15 cellular contexts compared by ENCODE assay signal in the genomic region with DNA sequence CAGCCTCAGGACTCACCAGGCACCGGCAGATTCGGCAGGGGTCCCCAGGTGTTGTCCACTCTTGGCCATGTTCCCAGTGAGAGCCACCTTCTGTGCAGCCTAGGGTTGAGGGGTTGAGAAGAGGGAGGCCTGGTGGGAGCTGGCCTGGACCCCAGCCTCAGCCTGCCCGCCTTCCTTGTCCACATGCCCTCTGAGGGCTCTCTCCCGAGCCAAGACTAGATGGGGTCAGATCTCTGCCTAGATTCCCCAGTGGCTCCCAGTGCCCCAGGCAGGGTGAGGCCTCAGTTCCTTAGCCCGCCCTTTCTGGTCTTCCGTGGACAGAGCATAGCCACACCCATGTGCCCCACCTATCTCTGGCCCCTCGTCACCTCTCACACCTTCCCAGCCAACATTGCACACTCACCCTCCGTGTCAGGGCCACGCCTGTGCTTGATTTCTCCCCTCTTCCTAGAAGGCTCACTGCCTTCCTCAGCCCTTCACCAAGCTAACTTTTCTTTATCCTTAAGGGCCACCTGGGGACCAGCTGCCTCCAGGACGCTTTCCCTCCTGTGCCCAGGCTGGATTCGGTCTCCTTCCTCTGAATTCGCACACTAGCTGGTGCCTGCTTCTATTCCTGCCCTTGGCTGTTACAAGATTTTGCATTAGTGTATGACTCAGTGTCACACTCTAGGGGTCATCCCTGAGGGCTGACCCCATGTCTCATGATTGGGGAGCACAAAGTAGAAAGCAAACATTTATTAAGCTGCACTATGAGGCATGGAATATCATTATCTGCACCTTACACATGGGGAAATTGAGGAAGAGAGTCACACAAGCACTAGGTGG. TPM values are rescaled to one million over a fixed set of nuclear protein-coding genes. Genes with fewer than 3 reads are reported as not detected.
DNase-seq lines count a peak whose midpoint lies in the region; ATAC-seq and TF ChIP-seq lines count a peak whose summit lies in the region.
"Had no signal": no experiment of that assay in that cellular context is flagged by ENCODE, and none has a peak within 500 bp of the region (broad histone marks: within the 10 kb centered on the region; RNA-seq: fewer than 3 reads in every experiment).

No MANE protein-coding gene starts in this region.

- peaks cover under 1 to 5% (median 4%) of the 10 kb centered on the region in 3 donors for H3K27me3 Mint-ChIP-seq in CD14-positive monocyte (ENCODE audit: low read depth in 3 of 3)

- H3K79me1 ChIP-seq in IMR-90 (ENCODE audit: low read depth in 1 of 2, low read length in 2 of 2): no peaks in the 10 kb centered on the region

- H3K56ac ChIP-seq in IMR-90 (ENCODE audit: extremely low read depth, insufficient read depth, low read length): no peak overlapping the region

- peak; percentile 36 for DNase-seq in CD14-positive monocyte (ENCODE audit: low spot score)
- DNase-seq in IMR-90: peak; percentile 8
- peak; percentile 68 for DNase-seq in choroid plexus epithelial cell (ENCODE audit: low read depth)
- peak; percentile 53 to 60 (median 54) for DNase-seq in mucosa of descending colon
- DNase-seq in A673 (ENCODE audit: low spot score): no peak
- no peak for DNase-seq in NCI-H2171 treated with DMSO at 0.1 percent for 48 hours (lab: John Stamatoyannopoulos, UW)
- no peak for DNase-seq in hepatocyte (ENCODE audit: low spot score)
- DNase-seq in NCI-H2196 (lab: John Stamatoyannopoulos, UW; ENCODE audit: unreplicated experiment): no peak
- DNase-seq: activated naive CD8-positive, alpha-beta T cell treated with anti-CD3 and anti-CD28 coated beads, Interleukin-2, amount 50 U/mL, for 24 hours; BE2C; NCI-H1105; SHP77; stimulated activated CD4-positive, alpha-beta T cell treated with anti-CD3 and anti-CD28 coated beads, Interleukin-2, amount 100 ng/mL, for 48 hours; stimulated activated naive B cell treated with anti-CD40 and anti-IgM and Interleukin-4, amounts not matched to agents 10 μg/mL and 1 μg/mL and 100 μg/mL, for 72 hours had no signal

- dilution Hi-C loops in IMR-90 (cut with HindIII; ENCODE audit: low sequenced_read_pairs, unreplicated experiment): no loop called here

- no peak overlapping the region for H4K8ac ChIP-seq in IMR-90 (ENCODE audit: low read depth in 2 of 2, low read length in 2 of 2)

- CTCF ChIA-PET in IMR-90 (lab: Yijun Ruan, JAX): interaction anchor here (1.0 kb wide), 1 partner anchor 189 kb away, joined by 3 read pairs; no protein-coding TSS in a partner anchor
- CTCF ChIA-PET in A673 (lab: Charles Lee): interaction anchor here (0.6 kb wide), 1 partner anchor 859 kb away, joined by 9 read pairs; no protein-coding TSS in a partner anchor

- no peaks in the 10 kb centered on the region for H3K9me1 ChIP-seq in IMR-90 (ENCODE audit: insufficient read depth, low read length)

- no peak overlapping the region for H3K9ac ChIP-seq in IMR-90 (ENCODE audit: low read depth, low read length)

- no peaks in the 10 kb centered on the region for H3K9me2 ChIP-seq in hepatocyte (replicated peaks; ENCODE audit: insufficient read depth)

- H2BK120ac ChIP-seq in IMR-90 (ENCODE audit: low read depth, low read length): no peak overlapping the region

- BruUV-seq in IMR-90 (replicated peaks; lab: Mats Ljungman, UMichigan): no TSS peak
- no TSS peak for BruUV-seq in A673 (replicated peaks; lab: Mats Ljungman, UMichigan)

- peaks cover 0 to 1% of the 10 kb centered on the region in 2 donors for H3K36me3 Mint-ChIP-seq in CD14-positive monocyte

- ATAC-seq in IMR-90 (ENCODE audit: low read depth) (peak; percentile 24; the same call in 1 of the 2 replicates), mucosa of descending colon (peak; percentile 86)
- ATAC-seq: activated naive CD8-positive, alpha-beta T cell treated with anti-CD3 and anti-CD28 coated beads, Interleukin-2, amount 50 U/mL, for 24 hours; stimulated activated naive B cell treated with anti-CD40 and anti-IgM and Interleukin-4, amounts not matched to agents 10 μg/mL and 1 μg/mL and 100 μg/mL, for 72 hours had no signal

- H3K36me3 ChIP-seq in IMR-90 (ENCODE audit: control insufficient read depth, insufficient read depth, low read length) (no peaks in the 10 kb centered on the region), mucosa of descending colon (ENCODE audit: low read depth) (no peaks in the 10 kb centered on the region), A673 (ENCODE audit: insufficient read depth, low read length, poor library complexity, severe bottlenecking) (no peaks in the 10 kb centered on the region), hepatocyte (replicated peaks; ENCODE audit: insufficient read depth, low read depth) (no peaks in the 10 kb centered on the region)
- H3K36me3 ChIP-seq: BE2C had no signal

- H3K27me3 ChIP-seq in IMR-90 (ENCODE audit: control insufficient read depth, insufficient read depth, low read length): peaks cover 20% of the 10 kb centered on the region
- no peaks in the 10 kb centered on the region for H3K27me3 ChIP-seq in A673 (replicated peaks; ENCODE audit: insufficient read depth, low read depth, low read length, poor library complexity)
- no peaks in the 10 kb centered on the region for H3K27me3 ChIP-seq in hepatocyte
- H3K27me3 ChIP-seq: BE2C had no signal

- H4K20me1 ChIP-seq in IMR-90 (ENCODE audit: insufficient read depth, low read length): no peaks in the 10 kb centered on the region
- no peaks in the 10 kb centered on the region for H4K20me1 ChIP-seq in hepatocyte (ENCODE audit: insufficient read depth, poor library complexity, severe bottlenecking)

- intact Hi-C loops in CD14-positive monocyte (cut with micrococcal nuclease) (loop anchor here in 1 of 2 donors (10.0 kb wide), 1 partner anchor 192 kb away; no protein-coding TSS in a partner anchor), IMR-90 (cut with micrococcal nuclease) (no loop called here), mucosa of descending colon (cut with DNase I, micrococcal nuclease) (loop anchor here (5.0 to 10.0 kb wide), 2 partner anchors 189 to 192 kb away; no protein-coding TSS in a partner anchor), A673 (cut with micrococcal nuclease; ENCODE audit: unreplicated experiment) (no loop called here)

- TF ChIP-seq POLR2A in IMR-90 (IDR thresholded peaks at IDR 0.05; ENCODE audit: low read depth, low read length): no peak

- H4K91ac ChIP-seq in IMR-90 (ENCODE audit: insufficient read depth, low read depth, low read length): no peak overlapping the region

- WGBS in IMR-90 (ENCODE audit: extremely low coverage in 2 of 2, insufficient read length in 1 of 2), 2 experiments: 73% methylated on average over 8 of the region's 12 CpGs; no CpG with 5 or more reads in 1 of the 2 experiments
- 80% methylated on average over 12 of the region's 12 CpGs for WGBS in hepatocyte (ENCODE audit: low lambda C conversion rate, missing lambda C conversion rate)

- H3K79me2 ChIP-seq in hepatocyte: no peaks in the 10 kb centered on the region

- H2BK5ac ChIP-seq in IMR-90 (ENCODE audit: low read depth, low read length, poor library complexity, severe bottlenecking): no peak overlapping the region

- H3K9me3 Mint-ChIP-seq in CD14-positive monocyte: peaks cover 0 to 13% (median 4%) of the 10 kb centered on the region in 7 donors

- H2AFZ ChIP-seq in IMR-90 (replicated peaks; ENCODE audit: low read length, poor library complexity): peak overlapping the region; percentile 0
- H2AFZ ChIP-seq in hepatocyte: no peak overlapping the region

- H3K9me3 ChIP-seq in IMR-90 (ENCODE audit: control insufficient read depth, insufficient read depth, low read length) (peaks cover 2% of the 10 kb centered on the region; the same call in 1 of the 2 replicates), mucosa of descending colon (no peaks in the 10 kb centered on the region), A673 (ENCODE audit: low read depth, low read length, poor library complexity, severe bottlenecking) (peaks cover 6% of the 10 kb centered on the region), hepatocyte (ENCODE audit: low read depth) (no peaks in the 10 kb centered on the region)
- H3K9me3 ChIP-seq: BE2C had no signal

- H3K4me2 ChIP-seq in IMR-90 (ENCODE audit: low read depth, low read length) (no peak overlapping the region), hepatocyte (no peak overlapping the region)

- H3K23ac ChIP-seq in IMR-90 (ENCODE audit: low read depth, low read length): no peak overlapping the region

- H2BK15ac ChIP-seq in IMR-90 (ENCODE audit: low read depth, low read length): no peak overlapping the region

- no peak overlapping the region for H2BK20ac ChIP-seq in IMR-90 (ENCODE audit: low read depth, low read length)

- peaks cover 10% of the 10 kb centered on the region for H3K4me1 Mint-ChIP-seq in CD14-positive monocyte
- H3K4me1 Mint-ChIP-seq: activated naive CD8-positive, alpha-beta T cell treated with anti-CD3 and anti-CD28 coated beads, Interleukin-2, amount 50 U/mL, for 24 hours had no signal

- no peak overlapping the region for H3K4me3 Mint-ChIP-seq in CD14-positive monocyte
- H3K4me3 Mint-ChIP-seq: activated naive CD8-positive, alpha-beta T cell treated with anti-CD3 and anti-CD28 coated beads, Interleukin-2, amount 50 U/mL, for 24 hours; stimulated activated naive B cell treated with anti-CD40 and anti-IgM and Interleukin-4, amounts not matched to agents 10 μg/mL and 1 μg/mL and 100 μg/mL, for 72 hours had no signal

- H3K27ac ChIP-seq in IMR-90 (ENCODE audit: insufficient read depth, low read length) (no peak overlapping the region), A673 (ENCODE audit: low read depth, low read length, poor library complexity, severe bottlenecking) (no peak overlapping the region), hepatocyte (no peak overlapping the region)

- no peak overlapping the region for H4K5ac ChIP-seq in IMR-90 (ENCODE audit: low read depth, low read length)

- H3K4ac ChIP-seq in IMR-90 (ENCODE audit: low read depth, low read length): no peak overlapping the region

- H3K27ac Mint-ChIP-seq in CD14-positive monocyte: peak overlapping the region in 1 of 7 donors; percentile 73
- H3K27ac Mint-ChIP-seq: activated naive CD8-positive, alpha-beta T cell treated with anti-CD3 and anti-CD28 coated beads, Interleukin-2, amount 50 U/mL, for 24 hours; stimulated activated naive B cell treated with anti-CD40 and anti-IgM and Interleukin-4, amounts not matched to agents 10 μg/mL and 1 μg/mL and 100 μg/mL, for 72 hours had no signal

- no peak for TF ChIP-seq RAD21 in IMR-90 (IDR thresholded peaks at IDR 0.05; ENCODE audit: low read length)

- no peak overlapping the region for H2AK9ac ChIP-seq in IMR-90 (replicated peaks; ENCODE audit: low read depth, low read length, poor library complexity)

- H3K4me1 ChIP-seq in IMR-90 (ENCODE audit: control insufficient read depth, insufficient read depth, low read length) (peaks cover 2% of the 10 kb centered on the region; the same call in 1 of the 2 replicates), mucosa of descending colon (ENCODE audit: low read depth) (peaks cover 3% of the 10 kb centered on the region), A673 (ENCODE audit: insufficient read depth, low read length, poor library complexity, severe bottlenecking) (no peaks in the 10 kb centered on the region), hepatocyte (ENCODE audit: insufficient read depth) (no peaks in the 10 kb centered on the region)
- H3K4me1 ChIP-seq: BE2C had no signal

- no peak overlapping the region for H3K4me3 ChIP-seq in IMR-90 (ENCODE audit: insufficient read depth, low read depth, low read length)
- no peak overlapping the region for H3K4me3 ChIP-seq in choroid plexus epithelial cell (ENCODE audit: low read depth, low read length)
- H3K4me3 ChIP-seq in mucosa of descending colon: no peak overlapping the region
- no peak overlapping the region for H3K4me3 ChIP-seq in A673 (ENCODE audit: low read depth, low read length, poor library complexity, severe bottlenecking)
- no peak overlapping the region for H3K4me3 ChIP-seq in hepatocyte

- in situ Hi-C loops in IMR-90 (cut with MboI; ENCODE audit: low sequenced_read_pairs): loop anchor here (5.0 kb wide), 1 partner anchor 189 kb away; no protein-coding TSS in a partner anchor

- H2AK5ac ChIP-seq in IMR-90 (ENCODE audit: low read depth, low read length): no peak overlapping the region

- TF ChIP-seq CTCF in CD14-positive monocyte (IDR thresholded peaks at IDR 0.05): no peak
- no peak for TF ChIP-seq CTCF in IMR-90 (conservative IDR thresholded peaks at IDR 0.05; ENCODE audit: low read depth, low read length)
- TF ChIP-seq CTCF in choroid plexus epithelial cell (conservative IDR thresholded peaks at IDR 0.05; ENCODE audit: low read depth, low read length): no peak
- no peak for TF ChIP-seq CTCF in mucosa of descending colon (IDR thresholded peaks at IDR 0.05)
- no peak for TF ChIP-seq CTCF in A673 (conservative IDR thresholded peaks at IDR 0.05; ENCODE audit: low read depth, low read length)
- TF ChIP-seq CTCF in hepatocyte (IDR thresholded peaks at IDR 0.05; ENCODE audit: poor library complexity): no peak

- no peak overlapping the region for H3K18ac ChIP-seq in IMR-90 (ENCODE audit: low read depth, low read length)

- POLR2A ChIA-PET in IMR-90 (lab: Charles Lee; ENCODE audit: unreplicated experiment): no interaction called here
- POLR2A ChIA-PET in A673 (lab: Charles Lee; ENCODE audit: low non-redundant PET): no interaction called here

- no peak overlapping the region for H3K14ac ChIP-seq in IMR-90 (replicated peaks; ENCODE audit: low read depth, low read length)

RNA-seq across cellular contexts. Expression of gene KCP, which starts 7.5 kb away (rescaled TPM):
- polyA plus RNA-seq in CD14-positive monocyte (under 1 TPM in 1 of 2 donors, not detected in 1; 0.11 TPM), IMR-90 (2012; rRNA removed) (0.03 and 0.07 TPM in 2 replicates), hepatocyte (2.4 and 3.3 TPM in 2 replicates)
- total RNA-seq in IMR-90 (2012; rRNA removed) (not detected in 2 replicates), mucosa of descending colon (1 to 10 TPM in 2 of 3 donors, under 1 TPM in 1; 0.47 to 1.7 (median 1.4) TPM), A673 (2021) (not detected in 2 replicates), hepatocyte (0.20 and 0.40 TPM in 2 replicates)
- polyA plus RNA-seq in IMR-90 (2012; cell fraction: cytosol; rRNA removed): 0.03 TPM in 1 of 2 replicates, not detected in the other
- polyA plus RNA-seq in IMR-90 (2012; cell fraction: nucleus; rRNA removed; ENCODE audit: low replicate concordance): 0.17 and 0.33 TPM in 2 replicates
- total RNA-seq: NCI-H460 had no signal

RNA-seq across cellular contexts. Expression of gene IRF5, which starts 34.8 kb away (rescaled TPM):
- 100 to 1,000 TPM; 130 to 170 TPM for polyA plus RNA-seq in CD14-positive monocyte
- total RNA-seq in IMR-90 (2012; rRNA removed): 0.18 TPM in 1 of 2 replicates, not detected in the other
- polyA plus RNA-seq in IMR-90 (2012; rRNA removed): 0.14 TPM in 1 of 2 replicates, not detected in the other
- polyA plus RNA-seq in IMR-90 (2012; cell fraction: cytosol; rRNA removed): 0.08 TPM in 1 of 2 replicates, not detected in the other
- 0.15 and 0.24 TPM in 2 replicates for polyA plus RNA-seq in IMR-90 (2012; cell fraction: nucleus; rRNA removed; ENCODE audit: low replicate concordance)
- total RNA-seq in mucosa of descending colon: 10 to 100 TPM in 1 of 3 donors, 1 to 10 TPM in 2; 6.9 to 10.1 (median 9.0) TPM
- not detected in 2 replicates for total RNA-seq in A673 (2021)
- total RNA-seq in hepatocyte: 0.44 and 0.73 TPM in 2 replicates
- 0.55 TPM in 1 of 2 replicates, not detected in the other for polyA plus RNA-seq in hepatocyte

RNA-seq across cellular contexts. Expression of gene ATP6V1F, which starts 40.3 kb away (rescaled TPM):
- polyA plus RNA-seq in CD14-positive monocyte (100 to 1,000 TPM; 511 to 593 TPM), IMR-90 (2012; rRNA removed) (321 and 346 TPM in 2 replicates), hepatocyte (422 and 426 TPM in 2 replicates)
- total RNA-seq in IMR-90 (2012; rRNA removed) (61.1 and 104 TPM in 2 replicates), mucosa of descending colon (10 to 100 TPM; 55.6 to 85.5 (median 82.4) TPM), A673 (2021) (148 and 152 TPM in 2 replicates), hepatocyte (181 and 184 TPM in 2 replicates)
- polyA plus RNA-seq in IMR-90 (2012; cell fraction: cytosol; rRNA removed): 128 and 421 TPM in 2 replicates
- polyA plus RNA-seq in IMR-90 (2012; cell fraction: nucleus; rRNA removed; ENCODE audit: low replicate concordance): 84.2 and 106 TPM in 2 replicates

Comparison
In these comparisons a context has a peak if more than half of its experiments do, and no peak if none do; other contexts are left out.
1. DNase-seq: peak in CD14-positive monocyte (single experiment), IMR-90 (single experiment), choroid plexus epithelial cell (single experiment) and mucosa of descending colon (3 of 3); none in A673 (single experiment), NCI-H2171 treated with DMSO at 0.1 percent for 48 hours (single experiment), hepatocyte (single experiment) and NCI-H2196 (single experiment).
2. intact Hi-C loops: an anchor here in mucosa of descending colon (5.0 to 10.0 kb wide); none called in IMR-90 and A673.